Comparison of ENCODE assay signal across 1 cellular context in genomic region chr3:40309439-40309924, GRCh38.
TF ChIP-seq lines count a peak whose summit lies in the region.

Gene EIF1B, plus strand, starts transcription at chr3:40309707. Its CDS starts 235 bp downstream, at chr3:40309942.

TF ChIP-seq in HepG2, 621 proteins besides CTCF, POLR2A, EP300 and RAD21 (continued from another document and continues in another):
- TF ChIP-seq TIGD3 (CRISPR knock-in tag; IDR thresholded peaks at IDR 0.05; ENCODE audit: borderline replicate concordance) (no peak), NPAS2 (CRISPR knock-in tag; IDR thresholded peaks at IDR 0.05; ENCODE audit: borderline replicate concordance) (no peak), ZNF792 (CRISPR knock-in tag; IDR thresholded peaks at IDR 0.05) (no peak), RFX3 (CRISPR knock-in tag; IDR thresholded peaks at IDR 0.05) (no peak), TFDP1 (CRISPR knock-in tag; IDR thresholded peaks at IDR 0.05; ENCODE audit: borderline replicate concordance) (peak; percentile 44; the same call in 1 of the 2 replicates), ZNF143 (CRISPR knock-in tag; IDR thresholded peaks at IDR 0.05) (peak; percentile 95), FOSL2 (CRISPR knock-in tag; IDR thresholded peaks at IDR 0.05) (no peak; the same call in 1 of the 2 replicates), SUZ12 (IDR thresholded peaks at IDR 0.05; ENCODE audit: low read depth, low read length) (peak; percentile 83), ZGPAT (CRISPR knock-in tag; IDR thresholded peaks at IDR 0.05) (peak; percentile 93), ZNF766 (CRISPR knock-in tag; IDR thresholded peaks at IDR 0.05; ENCODE audit: borderline replicate concordance) (no peak), SIX4 (CRISPR knock-in tag; IDR thresholded peaks at IDR 0.05) (no peak), UBTF (CRISPR knock-in tag; IDR thresholded peaks at IDR 0.05) (no peak), ZNF598 (CRISPR knock-in tag; IDR thresholded peaks at IDR 0.05; ENCODE audit: borderline replicate concordance) (no peak), ZKSCAN8 (CRISPR knock-in tag; IDR thresholded peaks at IDR 0.05; ENCODE audit: borderline replicate concordance) (no peak; the same call in 1 of the 2 replicates), ZNF274 (CRISPR knock-in tag; IDR thresholded peaks at IDR 0.05) (no peak), ZNF747 (CRISPR knock-in tag; IDR thresholded peaks at IDR 0.05; ENCODE audit: borderline replicate concordance) (no peak), ZNF670 (CRISPR knock-in tag; IDR thresholded peaks at IDR 0.05; ENCODE audit: borderline replicate concordance) (peak; percentile 45; the same call in 1 of the 2 replicates), SKI (IDR thresholded peaks at IDR 0.05; ENCODE audit: partially characterized antibody) (no peak), BORCS8-MEF2B (CRISPR knock-in tag; IDR thresholded peaks at IDR 0.05) (no peak), ZNF574 (CRISPR knock-in tag; IDR thresholded peaks at IDR 0.05) (peak; percentile 98), POGZ (CRISPR knock-in tag; IDR thresholded peaks at IDR 0.05) (peak; percentile 83), FOXA3 (CRISPR knock-in tag; IDR thresholded peaks at IDR 0.05) (peak; percentile 41; the same call in 1 of the 2 replicates), ZBTB4 (CRISPR knock-in tag; IDR thresholded peaks at IDR 0.05; ENCODE audit: borderline replicate concordance) (no peak), ATAD3A (CRISPR knock-in tag; IDR thresholded peaks at IDR 0.05) (no peak), HOMEZ (CRISPR knock-in tag; IDR thresholded peaks at IDR 0.05; ENCODE audit: low read depth) (peak; percentile 63; the same call in 1 of the 2 replicates), KDM4B (CRISPR knock-in tag; IDR thresholded peaks at IDR 0.05) (no peak), TFDP2 (CRISPR knock-in tag; IDR thresholded peaks at IDR 0.05) (peak; percentile 86), KLF13 (CRISPR knock-in tag; IDR thresholded peaks at IDR 0.05) (no peak), TRIM24 (CRISPR knock-in tag; IDR thresholded peaks at IDR 0.05) (no peak), ERF (CRISPR knock-in tag; IDR thresholded peaks at IDR 0.05) (peak; percentile 72), PPARG (CRISPR knock-in tag; conservative IDR thresholded peaks at IDR 0.05) (peak; percentile 36; the same call in 1 of the 2 replicates), MEIS2 (CRISPR knock-in tag; IDR thresholded peaks at IDR 0.05) (peak; percentile 21; the same call in 1 of the 2 replicates), NFE2L2 (IDR thresholded peaks at IDR 0.05; ENCODE audit: low read length) (no peak), RNF2 (conservative IDR thresholded peaks at IDR 0.05; ENCODE audit: low read depth) (no peak), ZNF30 (CRISPR knock-in tag; IDR thresholded peaks at IDR 0.05) (no peak), ZKSCAN5 (CRISPR knock-in tag; IDR thresholded peaks at IDR 0.05) (no peak), ZFP36 (IDR thresholded peaks at IDR 0.05; ENCODE audit: borderline replicate concordance, low read depth, low read length, partially characterized antibody) (no peak), NFYC (CRISPR knock-in tag; IDR thresholded peaks at IDR 0.05) (peak; percentile 37; the same call in 1 of the 2 replicates), ZBTB21 (CRISPR knock-in tag; IDR thresholded peaks at IDR 0.05) (no peak; the same call in 1 of the 2 replicates), THRA (CRISPR knock-in tag; IDR thresholded peaks at IDR 0.05; ENCODE audit: borderline replicate concordance) (no peak), PAX8 (CRISPR knock-in tag; IDR thresholded peaks at IDR 0.05; ENCODE audit: borderline replicate concordance) (no peak), MAZ (IDR thresholded peaks at IDR 0.05; ENCODE audit: borderline replicate concordance, low read depth, low read length) (peak; percentile 80), MAZ (CRISPR knock-in tag; IDR thresholded peaks at IDR 0.05; ENCODE audit: low read depth) (peak; percentile 55; the same call in 1 of the 2 replicates), ZNF33A (CRISPR knock-in tag; IDR thresholded peaks at IDR 0.05; ENCODE audit: borderline replicate concordance) (no peak), ZNF558 (CRISPR knock-in tag; IDR thresholded peaks at IDR 0.05; ENCODE audit: borderline replicate concordance) (peak; percentile 56; the same call in 1 of the 2 replicates), ZNF460 (CRISPR knock-in tag; IDR thresholded peaks at IDR 0.05; ENCODE audit: borderline replicate concordance) (no peak; the same call in 1 of the 2 replicates), ZFP91 (CRISPR knock-in tag; IDR thresholded peaks at IDR 0.05; ENCODE audit: borderline replicate concordance) (peak; percentile 75; the same call in 1 of the 2 replicates)
